ENCODE assay signal across 9 cellular contexts in the genomic region with DNA sequence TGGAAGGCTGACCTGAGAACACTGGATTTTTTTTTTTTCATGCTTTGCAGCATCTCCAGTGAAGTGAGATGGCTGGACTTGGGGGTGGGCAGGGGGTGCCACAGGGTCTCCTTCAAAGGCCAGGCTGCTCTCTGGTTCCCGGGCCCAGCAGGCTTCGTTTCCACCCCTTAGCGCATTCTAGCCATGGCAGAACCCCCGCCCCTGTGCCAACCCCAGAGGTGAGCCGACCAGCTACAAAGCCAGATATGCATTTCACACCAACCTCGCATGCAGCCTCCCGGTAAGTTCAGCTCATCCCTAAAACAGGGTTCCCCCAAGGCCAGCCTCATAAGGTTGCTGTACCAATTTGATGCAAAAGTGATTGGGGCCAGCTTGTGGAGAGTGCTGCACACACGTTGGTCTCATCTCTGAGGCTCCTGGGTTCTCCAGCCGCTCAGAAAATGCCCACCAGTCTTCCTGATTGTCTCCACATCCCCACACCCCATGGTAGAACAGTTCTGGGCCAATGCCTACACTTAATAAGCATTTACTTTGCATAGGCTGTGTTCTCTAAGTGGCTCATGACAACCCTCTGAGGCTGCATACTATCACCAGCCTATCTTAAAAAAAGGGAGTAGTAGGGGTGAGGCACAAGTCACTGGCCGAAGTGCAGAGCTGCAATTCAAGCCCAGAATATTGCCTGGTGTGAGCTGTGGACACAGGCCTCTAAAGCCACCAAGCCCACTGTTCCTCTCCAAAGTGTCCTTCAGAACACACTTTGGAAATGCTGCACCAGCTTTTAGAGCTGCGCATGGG. TPM values are rescaled to one million over a fixed set of nuclear protein-coding genes. Genes with fewer than 3 reads are reported as not detected.
DNase-seq lines count a peak whose midpoint lies in the region; ATAC-seq and TF ChIP-seq lines count a peak whose summit lies in the region.
"Had no signal": no experiment of that assay in that cellular context is flagged by ENCODE, and none has a peak within 500 bp of the region (broad histone marks: within the 10 kb centered on the region; RNA-seq: fewer than 3 reads in every experiment).

No MANE protein-coding gene starts in this region.

- no peaks in the 10 kb centered on the region for H3K9me3 ChIP-seq in CD8-positive, alpha-beta memory T cell (ENCODE audit: low read length)
- H3K9me3 ChIP-seq in gastrocnemius medialis, result no peaks in the 10 kb centered on the region
- no peaks in the 10 kb centered on the region for H3K9me3 ChIP-seq in HAP-1
- H3K9me3 ChIP-seq: MG63 had no signal

- peaks cover 0 to 37% (median 0%) of the 10 kb centered on the region in 3 donors for H3K36me3 Mint-ChIP-seq in CD8-positive, alpha-beta memory T cell
- H3K36me3 Mint-ChIP-seq in nephron (ENCODE audit: low read depth), result peaks cover 6% of the 10 kb centered on the region

- no peak overlapping the region for H3K27ac ChIP-seq in CD8-positive, alpha-beta memory T cell (ENCODE audit: low read depth, low read length)
- no peak overlapping the region for H3K27ac ChIP-seq in gastrocnemius medialis

- peak overlapping the region in 4 of 7 donors; percentile 11 to 32 (median 23) for H3K4me3 Mint-ChIP-seq in CD8-positive, alpha-beta memory T cell
- peak overlapping the region; percentile 32 to 54 (median 46) for H3K4me3 Mint-ChIP-seq in nephron

- POLR2A ChIA-PET in CD8-positive, alpha-beta memory T cell (lab: Charles Lee), result no interaction called here

- peaks cover 0 to 7% of the 10 kb centered on the region in 2 donors for H3K27me3 Mint-ChIP-seq in CD8-positive, alpha-beta memory T cell
- H3K27me3 Mint-ChIP-seq in nephron (ENCODE audit: low read depth), result no peaks in the 10 kb centered on the region

- H3K4me1 Mint-ChIP-seq in CD8-positive, alpha-beta memory T cell, result peaks cover 90 to 98% (median 90%) of the 10 kb centered on the region in 3 donors
- H3K4me1 Mint-ChIP-seq in nephron, result peaks cover 98% of the 10 kb centered on the region

- in situ Hi-C loops in gastrocnemius medialis (cut with MboI; ENCODE audit: low sequenced_read_pairs in 4 of 4), result loop anchor here in 1 of 4 donors (25.0 kb wide), 2 partner anchors 240 to 390 kb away; a partner anchor contains a TSS
- in situ Hi-C loops in HAP-1 (cut with MboI; ENCODE audit: low sequenced_read_pairs), result no loop called here

- CTCF ChIA-PET in CD8-positive, alpha-beta memory T cell (lab: Charles Lee), result interaction anchor here (1.4 to 1.7 kb wide), 2 partner anchors 11 to 20 kb away, joined by 4 to 5 read pairs; no protein-coding TSS in a partner anchor

- DNase-seq in CD8-positive, alpha-beta memory T cell, result no peak
- DNase-seq in HT-29 (ENCODE audit: low spot score) (peak; percentile 3), cerebellar cortex (ENCODE audit: low spot score) (peak; percentile 28), AG20443 (ENCODE audit: low spot score) (no peak), gastrocnemius medialis (no peak), HAP-1 (ENCODE audit: low spot score in 2 of 2) (no peak)
- DNase-seq: MG63 had no signal

- no peaks in the 10 kb centered on the region for H3K36me3 ChIP-seq in CD8-positive, alpha-beta memory T cell (ENCODE audit: insufficient read depth, low read length)
- H3K36me3 ChIP-seq in gastrocnemius medialis (no peaks in the 10 kb centered on the region), HAP-1 (replicated peaks) (peaks cover 3% of the 10 kb centered on the region; the same call in 1 of the 2 replicates)

- intact Hi-C loops in gastrocnemius medialis (cut with DNase I; ENCODE audit: low total_unique reads), result no loop called here

- no peak for ATAC-seq in gastrocnemius medialis
- no peak for ATAC-seq in HG02870 (IDR thresholded peaks at IDR 0.05; ENCODE audit: unreplicated experiment)

- no peaks in the 10 kb centered on the region for H3K27me3 ChIP-seq in CD8-positive, alpha-beta memory T cell (ENCODE audit: insufficient read depth, low read length, poor library complexity, severe bottlenecking)
- no peaks in the 10 kb centered on the region for H3K27me3 ChIP-seq in gastrocnemius medialis
- no peaks in the 10 kb centered on the region for H3K27me3 ChIP-seq in HAP-1 (ENCODE audit: low read depth)
- H3K27me3 ChIP-seq: MG63 had no signal

- TF ChIP-seq POLR2A in gastrocnemius medialis (IDR thresholded peaks at IDR 0.05), result no peak

- TF ChIP-seq CTCF in nephron (IDR thresholded peaks at IDR 0.05; ENCODE audit: unreplicated experiment in 3 of 3) (no peak), gastrocnemius medialis (IDR thresholded peaks at IDR 0.05 in 4 of 5, conservative IDR thresholded peaks at IDR 0.05 in 1 of 5) (no peak)

- peaks cover 81% of the 10 kb centered on the region for H3K4me1 ChIP-seq in CD8-positive, alpha-beta memory T cell (ENCODE audit: insufficient read depth, low read length)
- H3K4me1 ChIP-seq in gastrocnemius medialis (peaks cover 63 to 93% of the 10 kb centered on the region in 2 donors), HAP-1 (peaks cover 38% of the 10 kb centered on the region)

- no peak overlapping the region for H3K4me3 ChIP-seq in CD8-positive, alpha-beta memory T cell (ENCODE audit: low read length)
- H3K4me3 ChIP-seq in gastrocnemius medialis, result no peak overlapping the region
- H3K4me3 ChIP-seq in HAP-1, result no peak overlapping the region
- H3K4me3 ChIP-seq: MG63 had no signal

- peak overlapping the region; percentile 34 to 99 (median 94) for H3K27ac Mint-ChIP-seq in CD8-positive, alpha-beta memory T cell
- peak overlapping the region; percentile 90 to 97 (median 94) for H3K27ac Mint-ChIP-seq in nephron

- H3K9me3 Mint-ChIP-seq in CD8-positive, alpha-beta memory T cell, result no peaks in the 10 kb centered on the region
- H3K9me3 Mint-ChIP-seq in nephron, result no peaks in the 10 kb centered on the region

RNA-seq across cellular contexts. Expression of a gene that starts 23.3 kb away (rescaled TPM):
- total RNA-seq in CD8-positive, alpha-beta memory T cell, result 10 to 100 TPM; 23.3 TPM
- 7.0 TPM for polyA plus RNA-seq in CD8-positive, alpha-beta memory T cell
- total RNA-seq in HT-29 (2014; rRNA removed; shearing (Covaris generic)), result 70.8 and 72.3 TPM in 2 replicates
- total RNA-seq in gastrocnemius medialis, result 10 to 100 TPM in 3 of 4 donors, 1 to 10 TPM in 1; 9.1 to 13.4 (median 10.8) TPM

Comparison
In these comparisons a context has a peak if more than half of its experiments do, and no peak if none do; other contexts are left out.
1. DNase-seq: peak in HT-29 (single experiment) and cerebellar cortex (single experiment); none in CD8-positive, alpha-beta memory T cell (0 of 5), AG20443 (single experiment), gastrocnemius medialis (0 of 2) and HAP-1 (0 of 2).